Comparison of ENCODE assay signal across 18 cellular contexts in the genomic region with DNA sequence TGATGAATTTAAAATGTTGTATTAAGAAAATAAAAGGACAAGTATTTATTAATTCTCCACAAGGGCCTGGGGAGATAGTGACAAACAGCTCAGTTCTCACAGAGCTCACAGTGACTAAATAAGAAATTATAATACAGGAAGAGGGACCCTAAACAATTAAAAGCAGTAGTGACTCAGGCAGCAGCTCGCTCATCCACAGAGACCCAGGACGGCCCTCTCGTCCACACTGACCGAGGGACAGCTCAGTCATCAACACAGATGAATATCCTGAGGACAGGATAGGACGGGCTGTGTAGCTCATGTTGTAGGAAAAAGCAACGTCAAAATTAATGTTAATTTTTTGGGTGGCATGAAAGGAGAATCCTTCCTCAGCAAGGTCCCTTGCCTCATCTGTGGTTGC. TPM values are rescaled to one million over a fixed set of nuclear protein-coding genes. Genes with fewer than 3 reads are reported as not detected.
"Had no signal": no experiment of that assay in that cellular context is flagged by ENCODE, and none has a peak within 500 bp of the region (broad histone marks: within the 10 kb centered on the region; RNA-seq: fewer than 3 reads in every experiment).

No MANE protein-coding gene starts in this region.

- H3K79me2 ChIP-seq: parathyroid adenoma had no signal

- H3K9me3 ChIP-seq: heart left ventricle, psoas muscle, sigmoid colon had no signal

- H3K27ac Mint-ChIP-seq: naive thymus-derived CD4-positive, alpha-beta T cell had no signal

- H3K9ac ChIP-seq: parathyroid adenoma had no signal

- FAIRE-seq: frontal cortex had no signal

- H3K9me3 Mint-ChIP-seq: naive thymus-derived CD4-positive, alpha-beta T cell had no signal

- H3K4me3 Mint-ChIP-seq: naive thymus-derived CD4-positive, alpha-beta T cell had no signal

- H3K4me1 Mint-ChIP-seq: naive thymus-derived CD4-positive, alpha-beta T cell had no signal

- H3K36me3 Mint-ChIP-seq: naive thymus-derived CD4-positive, alpha-beta T cell had no signal

- DNase-seq: cortex of kidney; dorsolateral prefrontal cortex; effector CD8-positive, alpha-beta T cell; heart left ventricle; hippocampal formation; kidney glomerular epithelial cell; mammary epithelial cell; naive thymus-derived CD4-positive, alpha-beta T cell; psoas muscle; retina; sigmoid colon; stimulated activated CD4-positive, alpha-beta T cell treated with anti-CD3 and anti-CD28 coated beads, Interleukin-2, amount 100 ng/mL, for 24 hours; stimulated activated CD4-positive, alpha-beta T cell treated with anti-CD3 and anti-CD28 coated beads, Interleukin-4, amount 100 ng/mL, for 4 hours; stimulated activated naive CD4-positive, alpha-beta T cell treated with Interleukin-2 at 50 U/mL for 16 hours; trophoblast cell had no signal

- H3K4me3 ChIP-seq: dorsolateral prefrontal cortex, heart left ventricle, psoas muscle, sigmoid colon, skin epidermis had no signal

- H2AFZ ChIP-seq: parathyroid adenoma had no signal

- H3K27me3 ChIP-seq: dorsolateral prefrontal cortex, sigmoid colon had no signal

- H3K27ac ChIP-seq: dorsolateral prefrontal cortex, heart left ventricle, parathyroid adenoma, psoas muscle, sigmoid colon, skin epidermis had no signal

- H3K4me1 ChIP-seq: heart left ventricle, parathyroid adenoma, psoas muscle had no signal

- ATAC-seq: heart left ventricle; naive thymus-derived CD4-positive, alpha-beta T cell; psoas muscle had no signal

- H3K36me3 ChIP-seq: heart left ventricle, sigmoid colon had no signal

RNA-seq across cellular contexts. Expression of gene PARD6G, which starts 44.1 kb away (rescaled TPM):
- polyA plus RNA-seq: naive thymus-derived CD4-positive, alpha-beta T cell had no signal
